In the genomic region with DNA sequence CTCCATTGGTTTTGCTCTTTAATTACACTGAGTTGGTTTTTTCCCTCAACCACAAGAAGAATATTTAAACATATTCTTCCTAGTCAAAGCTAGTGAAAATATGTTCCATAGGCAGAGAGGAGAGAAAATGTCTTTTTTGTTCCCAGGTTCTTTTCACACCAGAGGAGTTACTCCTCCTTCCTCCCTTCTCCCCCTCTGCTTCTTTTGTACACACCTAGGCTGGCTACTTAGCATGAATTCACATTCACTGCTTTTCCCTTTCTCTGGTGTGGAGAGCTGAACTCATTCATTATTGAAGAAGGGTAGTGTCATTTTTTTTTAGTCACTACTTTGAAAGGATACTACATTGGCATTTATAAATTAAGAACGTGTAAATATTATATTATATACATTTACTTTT, we compare ENCODE assay signal across 18 cellular contexts. TPM values are rescaled to one million over a fixed set of nuclear protein-coding genes. Genes with fewer than 3 reads are reported as not detected.
A peak's percentile ranks its signal among the peaks of the same experiment; 100 is the strongest.
DNase-seq lines count a peak whose midpoint lies in the region; ATAC-seq, FAIRE-seq and TF ChIP-seq lines count a peak whose summit lies in the region.
"Had no signal": no experiment of that assay in that cellular context is flagged by ENCODE, and none has a peak within 500 bp of the region (broad histone marks: within the 10 kb centered on the region; RNA-seq: fewer than 3 reads in every experiment).

No MANE protein-coding gene starts in this region.

- H3K4me1 ChIP-seq in H1 (replicated peaks in 1 of 4; ENCODE audit: control insufficient read depth in 3 of 4, insufficient read depth in 4 of 4, low read length in 3 of 4), result peaks cover 0 to 23% (median 13%) of the 10 kb centered on the region in 4 experiments; a peak in 4 of 7 replicates
- peaks cover 26% of the 10 kb centered on the region; the same call in 1 of the 2 replicates for H3K4me1 ChIP-seq in iPS-20b (ENCODE audit: insufficient read depth, low read length)
- H3K4me1 ChIP-seq in prostate gland (replicated peaks), result no peaks in the 10 kb centered on the region
- H3K4me1 ChIP-seq: BLaER1, Caco-2 had no signal

- no peak overlapping the region for H3K56ac ChIP-seq in H1 (replicated peaks; ENCODE audit: insufficient read length, low read depth, low read length)

- ATAC-seq in GM18498 (IDR thresholded peaks at IDR 0.05; ENCODE audit: unreplicated experiment), result no peak
- ATAC-seq: GM12878, HCT116 had no signal

- no peaks in the 10 kb centered on the region for H3K79me1 ChIP-seq in H1 (ENCODE audit: low read depth, low read length)

- H3K36me3 Mint-ChIP-seq in activated naive CD4-positive, alpha-beta T cell treated with anti-CD3 and anti-CD28 coated beads, Interleukin-2, amount 10 ng/mL, durations not matched to agents 7 days and 5 days, result no peaks in the 10 kb centered on the region
- H3K36me3 Mint-ChIP-seq: CD8-positive, alpha-beta memory T cell had no signal

- no peak overlapping the region for H3K9ac ChIP-seq in H1 (replicated peaks in 1 of 4; ENCODE audit: extremely low read depth in 1 of 4, low read depth in 3 of 4, low read length in 3 of 4)
- peak overlapping the region; percentile 54 for H3K9ac ChIP-seq in iPS-20b (ENCODE audit: low read depth, low read length)
- H3K9ac ChIP-seq: BLaER1 had no signal

- no peaks in the 10 kb centered on the region for H3K79me2 ChIP-seq in H1 (ENCODE audit: control insufficient read depth in 1 of 2, insufficient read depth in 2 of 2, low read length in 2 of 2)

- no peak for DNase-seq in activated naive CD4-positive, alpha-beta T cell treated with anti-CD3 and anti-CD28 coated beads, Interleukin-2, amount 10 ng/mL, durations not matched to agents 7 days and 5 days
- no peak for DNase-seq in activated naive CD4-positive, alpha-beta T cell (lab: John Stamatoyannopoulos, UW)
- no peak for DNase-seq in H1 (ENCODE audit: low read depth in 1 of 2, low spot score in 2 of 2)
- no peak for DNase-seq in prostate gland (ENCODE audit: low spot score)
- DNase-seq in DMS79 treated with DMSO at 0.1 percent for 48 hours (lab: John Stamatoyannopoulos, UW), result no peak
- DNase-seq in middle frontal gyrus (ENCODE audit: extremely low spot score, low spot score), result no peak
- DNase-seq: 8988T; AML-193; Caco-2; CD8-positive, alpha-beta memory T cell; DMS53; GOT3; IMR-90 had no signal

- H2AK5ac ChIP-seq in H1 (ENCODE audit: low read depth, low read length), result no peak overlapping the region

- no peak overlapping the region for H2BK20ac ChIP-seq in H1 (ENCODE audit: low read length)

- no peak overlapping the region for H4K8ac ChIP-seq in H1 (ENCODE audit: extremely low read depth, insufficient read depth, low read length)

- no peaks in the 10 kb centered on the region for H3K4me1 Mint-ChIP-seq in activated naive CD4-positive, alpha-beta T cell treated with anti-CD3 and anti-CD28 coated beads, Interleukin-2, amount 10 ng/mL, durations not matched to agents 7 days and 5 days
- H3K4me1 Mint-ChIP-seq: CD8-positive, alpha-beta memory T cell had no signal

- no peaks in the 10 kb centered on the region for H3K36me3 ChIP-seq in H1 (ENCODE audit: control insufficient read depth in 2 of 4, insufficient read depth in 4 of 4, low read length in 3 of 4)
- no peaks in the 10 kb centered on the region for H3K36me3 ChIP-seq in iPS-20b (ENCODE audit: insufficient read depth, low read depth, low read length)
- H3K36me3 ChIP-seq in prostate gland, result no peaks in the 10 kb centered on the region
- H3K36me3 ChIP-seq: BLaER1 had no signal

- H3K23ac ChIP-seq in H1 (ENCODE audit: insufficient read length), result no peak overlapping the region

- no peaks in the 10 kb centered on the region for H3K23me2 ChIP-seq in H1 (ENCODE audit: low read depth, low read length)

- H3K27me3 ChIP-seq in H1 (replicated peaks in 1 of 4; ENCODE audit: control insufficient read depth in 3 of 4, extremely low read depth in 1 of 4, insufficient read depth in 3 of 4, low read length in 3 of 4), result no peaks in the 10 kb centered on the region
- no peaks in the 10 kb centered on the region for H3K27me3 ChIP-seq in iPS-20b (ENCODE audit: insufficient read depth, low read length)
- no peaks in the 10 kb centered on the region for H3K27me3 ChIP-seq in prostate gland (replicated peaks; ENCODE audit: insufficient read depth)
- H3K27me3 ChIP-seq: BLaER1 had no signal

- TF ChIP-seq CTCF in H1 (IDR thresholded peaks at IDR 0.05; ENCODE audit: control extremely low read depth in 1 of 3, insufficient read depth in 1 of 3, low read depth in 1 of 3, low read length in 3 of 3) (no peak), prostate gland (IDR thresholded peaks at IDR 0.05) (no peak)

- WGBS in H1 (ENCODE audit: extremely low coverage in 1 of 2, insufficient coverage in 1 of 2, insufficient read length in 1 of 2, insufficient replicate concordance in 2 of 2, low coverage in 1 of 2, low lambda C conversion rate in 2 of 2, missing lambda C conversion rate in 1 of 2), 2 experiments, result 17% methylated on average over 1 of the region's 1 CpG; no CpG with 5 or more reads in 1 of the 2 experiments
- 75% methylated on average over 1 of the region's 1 CpG for WGBS in prostate gland

- no peak for TF ChIP-seq POLR2A in H1 (IDR thresholded peaks at IDR 0.05; ENCODE audit: control extremely low read depth in 1 of 2, low read depth in 2 of 2, low read length in 2 of 2)
- no peak for TF ChIP-seq POLR2A in prostate gland (IDR thresholded peaks at IDR 0.05)

- H4K20me1 ChIP-seq in H1 (replicated peaks in 1 of 2; ENCODE audit: control insufficient read depth in 1 of 2, insufficient read depth in 2 of 2, low read length in 2 of 2), result no peaks in the 10 kb centered on the region
- H4K20me1 ChIP-seq: BLaER1 had no signal

- H2BK120ac ChIP-seq in H1 (replicated peaks; ENCODE audit: low read depth, low read length), result no peak overlapping the region

- H3K27me3 Mint-ChIP-seq in activated naive CD4-positive, alpha-beta T cell treated with anti-CD3 and anti-CD28 coated beads, Interleukin-2, amount 10 ng/mL, durations not matched to agents 7 days and 5 days, result no peaks in the 10 kb centered on the region

- H3K18ac ChIP-seq in H1 (ENCODE audit: extremely low read depth, low read length), result no peak overlapping the region

- H3K14ac ChIP-seq in H1 (ENCODE audit: insufficient read length), result no peak overlapping the region

- H3K4me3 ChIP-seq in H1 (ENCODE audit: extremely low read depth in 1 of 4, insufficient read depth in 2 of 4, low read depth in 3 of 4, low read length in 4 of 4) (no peak overlapping the region; a peak in 1 of 8 replicates), iPS-20b (ENCODE audit: low read length) (no peak overlapping the region), prostate gland (no peak overlapping the region)
- H3K4me3 ChIP-seq: BLaER1, GM12878 had no signal

- no peak overlapping the region for H2BK5ac ChIP-seq in H1 (ENCODE audit: low read depth, low read length)

- no peak overlapping the region for H3K27ac ChIP-seq in H1 (ENCODE audit: low read depth, low read length)
- no peak overlapping the region for H3K27ac ChIP-seq in iPS-20b (ENCODE audit: low read length)
- no peak overlapping the region for H3K27ac ChIP-seq in prostate gland
- H3K27ac ChIP-seq: BLaER1 had no signal

- peak overlapping the region; percentile 63 for H3K27ac Mint-ChIP-seq in activated naive CD4-positive, alpha-beta T cell treated with anti-CD3 and anti-CD28 coated beads, Interleukin-2, amount 10 ng/mL, durations not matched to agents 7 days and 5 days
- H3K27ac Mint-ChIP-seq: CD8-positive, alpha-beta memory T cell had no signal

- no peaks in the 10 kb centered on the region for H3K9me3 ChIP-seq in H1 (ENCODE audit: insufficient read depth in 2 of 2, low read depth in 1 of 2, low read length in 1 of 2)
- H3K9me3 ChIP-seq in iPS-20b (ENCODE audit: insufficient read depth, low read depth, low read length), result no peaks in the 10 kb centered on the region
- H3K9me3 ChIP-seq in prostate gland, result no peaks in the 10 kb centered on the region
- H3K9me3 ChIP-seq: BLaER1, Caco-2 had no signal

- no peak overlapping the region for H3K4me2 ChIP-seq in H1 (ENCODE audit: insufficient read depth in 1 of 2, low read depth in 2 of 2, low read length in 2 of 2)
- H3K4me2 ChIP-seq: BLaER1 had no signal

- no peak for TF ChIP-seq RAD21 in H1 (IDR thresholded peaks at IDR 0.05 in 1 of 2, conservative IDR thresholded peaks at IDR 0.05 in 1 of 2; ENCODE audit: low read depth in 2 of 2, low read length in 2 of 2)

- no peak overlapping the region for H3K4ac ChIP-seq in H1 (replicated peaks; ENCODE audit: insufficient read length, low read depth, low read length)

- H2BK12ac ChIP-seq in H1 (ENCODE audit: low read depth, low read length), result no peak overlapping the region

- H2BK15ac ChIP-seq in H1 (ENCODE audit: low read length), result no peak overlapping the region

- no peak overlapping the region for H3K4me3 Mint-ChIP-seq in activated naive CD4-positive, alpha-beta T cell treated with anti-CD3 and anti-CD28 coated beads, Interleukin-2, amount 10 ng/mL, durations not matched to agents 7 days and 5 days
- H3K4me3 Mint-ChIP-seq: CD8-positive, alpha-beta memory T cell had no signal

- POLR2A ChIA-PET in H1 (lab: Charles Lee; ENCODE audit: partially characterized antibody), result interaction anchor here (0.8 to 1.6 kb wide), 3 partner anchors 20 to 64 kb away, joined by 3 to 6 read pairs (median 3); partner anchors contain the start of gene UGP2

- H3K9me3 Mint-ChIP-seq in activated naive CD4-positive, alpha-beta T cell treated with anti-CD3 and anti-CD28 coated beads, Interleukin-2, amount 10 ng/mL, durations not matched to agents 7 days and 5 days, result no peaks in the 10 kb centered on the region
- H3K9me3 Mint-ChIP-seq: CD8-positive, alpha-beta memory T cell had no signal

- peak; percentile 81 for FAIRE-seq in H1 (lab: Jason Lieb, UNC)
- FAIRE-seq: GM12878 had no signal

- peak overlapping the region; percentile 88 for H4K5ac ChIP-seq in H1 (ENCODE audit: insufficient read length, low read depth, low read length)

- H2AFZ ChIP-seq in H1 (ENCODE audit: low read length), result no peak overlapping the region

- intact Hi-C loops in prostate gland (cut with DNase I), result no loop called here

- CTCF ChIA-PET in activated naive CD4-positive, alpha-beta T cell treated with anti-CD3 and anti-CD28 coated beads, Interleukin-2, amount 10 ng/mL, durations not matched to agents 7 days and 5 days (lab: Charles Lee), result no interaction called here
- CTCF ChIA-PET in H1 (lab: Charles Lee; ENCODE audit: partially characterized antibody), result interaction anchor here (0.6 to 1.4 kb wide), 4 partner anchors 32 to 125 kb away, joined by 3 to 5 read pairs (median 4); no protein-coding TSS in a partner anchor

- H4K91ac ChIP-seq in H1 (replicated peaks; ENCODE audit: insufficient read length, low read length), result no peak overlapping the region

- no peak for TF ChIP-seq EP300 in H1 (IDR thresholded peaks at IDR 0.05; ENCODE audit: borderline replicate concordance in 1 of 2, low read depth in 2 of 2, low read length in 2 of 2)

RNA-seq across cellular contexts. Expression of gene UGP2, which starts 56.6 kb away (rescaled TPM):
- 925 and 956 TPM in 2 replicates for total RNA-seq in H1 (2021; fragmentation: NEBNext Ultra II Directional; extraction: Animal tissue kit (Norgen Biotek cat#: 25700))
- 130 and 278 TPM in 2 replicates for polyA plus RNA-seq in H1 (2011; rRNA removed)
- polyA plus RNA-seq in H1 (2011; cell fraction: cytosol; rRNA removed), result 376 TPM
- polyA plus RNA-seq in H1 (2011; cell fraction: nucleus; rRNA removed), result 74.2 TPM
- 531 to 1,061 TPM (median 542 TPM) in 4 replicates for polyA plus RNA-seq in H1 (2012, experiment 1 of 2)
- 80.5 TPM for polyA plus RNA-seq in H1 (2012, experiment 2 of 2)
- polyA plus RNA-seq in H1 (2013, experiment 1 of 2), result 627 TPM
- 641 TPM for polyA plus RNA-seq in H1 (2013, experiment 2 of 2)
- 191 and 331 TPM in 2 replicates for polyA minus RNA-seq in H1 (2011; rRNA and poly(A)+ RNA removed)
- polyA minus RNA-seq in H1 (2011; cell fraction: cytosol; rRNA and poly(A)+ RNA removed), result 336 TPM
- 322 TPM for polyA minus RNA-seq in H1 (2011; cell fraction: nucleus; rRNA and poly(A)+ RNA removed)
- total RNA-seq in prostate gland, result 10 to 100 TPM; 57.3 to 68.6 TPM

Comparison
In these comparisons a context has a peak if more than half of its experiments do, and no peak if none do; other contexts are left out.
1. RNA of gene UGP2, which starts 56.6 kb away (total RNA-seq): 925 to 956 TPM in H1; 57.3 to 68.6 TPM in prostate gland; every median in the first group is over 10 times any median in the second.